In the genomic region with DNA sequence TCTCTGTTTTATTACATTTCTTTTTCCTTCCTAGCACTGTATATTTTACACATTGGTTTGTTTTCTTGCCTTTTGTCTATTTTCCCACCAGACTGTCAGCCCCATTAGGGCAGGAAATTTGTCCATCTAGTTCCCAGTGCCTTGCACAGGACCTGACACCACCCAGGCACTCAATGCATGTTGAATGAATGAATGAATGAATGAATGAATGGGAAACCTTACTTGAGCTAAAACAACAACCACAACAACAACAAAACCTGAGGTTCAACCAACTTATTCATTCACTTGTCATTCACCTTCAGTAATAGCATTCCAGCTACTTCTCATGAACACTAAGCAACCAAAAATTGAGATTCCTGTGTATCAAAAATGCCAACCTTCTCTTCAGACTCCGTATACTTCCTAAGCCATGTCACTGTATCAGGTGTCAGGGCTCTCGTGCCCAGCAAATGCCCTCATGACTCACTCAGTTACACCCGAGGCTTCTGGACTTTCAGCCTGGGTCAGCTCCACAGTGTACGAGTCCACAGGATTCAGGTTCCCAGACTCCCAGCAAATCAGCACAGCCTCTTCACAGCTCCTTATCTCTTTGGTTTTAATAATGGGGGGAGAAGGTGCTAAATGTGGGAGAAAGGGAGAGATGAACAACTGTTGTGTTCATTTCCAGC, we compare ENCODE assay signal across 17 cellular contexts. TPM values are rescaled to one million over a fixed set of nuclear protein-coding genes. Genes with fewer than 3 reads are reported as not detected.
DNase-seq lines count a peak whose midpoint lies in the region; ATAC-seq and TF ChIP-seq lines count a peak whose summit lies in the region.
"Had no signal": no experiment of that assay in that cellular context is flagged by ENCODE, and none has a peak within 500 bp of the region (broad histone marks: within the 10 kb centered on the region; RNA-seq: fewer than 3 reads in every experiment).

No MANE protein-coding gene starts in this region.

- peak; percentile 81 to 83 (median 83) for ATAC-seq in psoas muscle
- ATAC-seq in HG03442 (IDR thresholded peaks at IDR 0.05; ENCODE audit: unreplicated experiment): no peak
- ATAC-seq: lower lobe of right lung; naive thymus-derived CD8-positive, alpha-beta T cell had no signal

- TF ChIP-seq CTCF in endothelial cell (IDR thresholded peaks at IDR 0.05; ENCODE audit: unreplicated experiment): no peak
- no peak for TF ChIP-seq CTCF in psoas muscle (IDR thresholded peaks at IDR 0.05)
- TF ChIP-seq CTCF in BE2C (IDR thresholded peaks at IDR 0.05; ENCODE audit: low read depth, low read length): no peak

- H3K4me1 Mint-ChIP-seq in endothelial cell (ENCODE audit: unreplicated experiment): no peaks in the 10 kb centered on the region

- peak overlapping the region; percentile 98 for H3K27ac ChIP-seq in psoas muscle
- H3K27ac ChIP-seq: BLaER1 treated with 17β-estradiol and CSF1 and Interleukin-3, amounts not matched to agents 10 nM and 100 nM; lower lobe of right lung; prostate gland had no signal

- peaks cover 0 to 39% of the 10 kb centered on the region in 2 donors for H3K36me3 ChIP-seq in psoas muscle (ENCODE audit: insufficient read depth in 1 of 2, low read depth in 1 of 2)
- H3K36me3 ChIP-seq in BE2C: no peaks in the 10 kb centered on the region
- H3K36me3 ChIP-seq: prostate gland had no signal

- no peaks in the 10 kb centered on the region for H3K9me3 Mint-ChIP-seq in endothelial cell (ENCODE audit: unreplicated experiment)
- H3K9me3 Mint-ChIP-seq: naive thymus-derived CD8-positive, alpha-beta T cell had no signal

- no peaks in the 10 kb centered on the region for H3K9me3 ChIP-seq in psoas muscle
- H3K9me3 ChIP-seq in BE2C: no peaks in the 10 kb centered on the region
- H3K9me3 ChIP-seq: lower lobe of right lung, prostate gland had no signal

- peak overlapping the region; percentile 28 for H3K27ac Mint-ChIP-seq in endothelial cell (ENCODE audit: unreplicated experiment)
- H3K27ac Mint-ChIP-seq: dendritic cell treated with granulocyte-macrophage colony-stimulating factor and Interleukin-4, amounts not matched to agents 40 ng/mL and 50 ng/mL, for 4 days had no signal

- peaks cover 18% of the 10 kb centered on the region for H3K36me3 Mint-ChIP-seq in endothelial cell (ENCODE audit: low read depth, unreplicated experiment)

- 29 to 37% (median 31%) methylated on average over 4 of the region's 4 CpGs for WGBS in psoas muscle, 3 donors

- peaks cover 8% of the 10 kb centered on the region for H3K27me3 Mint-ChIP-seq in endothelial cell (ENCODE audit: unreplicated experiment)
- H3K27me3 Mint-ChIP-seq: dendritic cell treated with granulocyte-macrophage colony-stimulating factor and Interleukin-4, amounts not matched to agents 40 ng/mL and 50 ng/mL, for 4 days had no signal

- DNase-seq in EL: peak; percentile 23
- peak; percentile 72 for DNase-seq in M059J (ENCODE audit: low read depth)
- DNase-seq in endothelial cell (ENCODE audit: low spot score): no peak
- peak; percentile 41 to 79 for DNase-seq in psoas muscle
- DNase-seq in germinal center (ENCODE audit: low spot score): no peak
- no peak for DNase-seq in BE2C
- DNase-seq in COR-L47 (lab: John Stamatoyannopoulos, UW): no peak
- DNase-seq: activated gamma-delta T cell treated with Interleukin-2 at 50 U/mL for 16 hours; DMS79; lower lobe of right lung; naive thymus-derived CD8-positive, alpha-beta T cell; NCI-H2029; T-helper 2 cell had no signal

- H3K4me3 ChIP-seq in psoas muscle: no peak overlapping the region
- no peak overlapping the region for H3K4me3 ChIP-seq in BE2C (ENCODE audit: low read depth, low read length)
- H3K4me3 ChIP-seq: BLaER1 treated with 17β-estradiol and CSF1 and Interleukin-3, amounts not matched to agents 10 nM and 100 nM; lower lobe of right lung; prostate gland had no signal

- intact Hi-C loops in psoas muscle (cut with DNase I): loop anchor here (2.0 to 10.0 kb wide), 3 partner anchors 34 to 644 kb away; no protein-coding TSS in a partner anchor

- no peak overlapping the region for H3K4me3 Mint-ChIP-seq in endothelial cell (ENCODE audit: unreplicated experiment)
- H3K4me3 Mint-ChIP-seq: dendritic cell treated with granulocyte-macrophage colony-stimulating factor and Interleukin-4, amounts not matched to agents 40 ng/mL and 50 ng/mL, for 4 days; naive thymus-derived CD8-positive, alpha-beta T cell had no signal

- no peaks in the 10 kb centered on the region for H3K27me3 ChIP-seq in psoas muscle (ENCODE audit: insufficient read depth in 3 of 3, low read length in 2 of 3)
- H3K27me3 ChIP-seq in BE2C: no peaks in the 10 kb centered on the region
- H3K27me3 ChIP-seq: BLaER1 treated with 17β-estradiol and CSF1 and Interleukin-3, amounts not matched to agents 10 nM and 100 nM had no signal

- H3K4me1 ChIP-seq in psoas muscle (peaks cover 67% of the 10 kb centered on the region), BE2C (no peaks in the 10 kb centered on the region)
- H3K4me1 ChIP-seq: BLaER1 treated with 17β-estradiol and CSF1 and Interleukin-3, amounts not matched to agents 10 nM and 100 nM; lower lobe of right lung; prostate gland had no signal

RNA-seq across cellular contexts. Expression of a gene that starts 37.3 kb away (rescaled TPM):
- not detected in 2 replicates for total RNA-seq in M059J (2014; rRNA removed; shearing (Covaris generic))
- total RNA-seq in endothelial cell (ENCODE audit: unreplicated experiment) (not detected), psoas muscle (10 to 100 TPM; 10.3 to 65.3 (median 28.2) TPM)
- 10 to 100 TPM in 1 of 3 donors, 1 to 10 TPM in 1, under 1 TPM in 1; 0.51 to 32.2 (median 5.9) TPM for polyA plus RNA-seq in psoas muscle
- not detected for polyA plus RNA-seq in BE2C (2012; ENCODE audit: insufficient read depth, insufficient read length, low read depth)
- total RNA-seq: naive thymus-derived CD8-positive, alpha-beta T cell had no signal

RNA-seq across cellular contexts. Expression of a gene that starts 40.9 kb away (rescaled TPM):
- total RNA-seq in M059J (2014; rRNA removed; shearing (Covaris generic)): 4.2 and 6.3 TPM in 2 replicates
- total RNA-seq in endothelial cell (ENCODE audit: unreplicated experiment): 9.3 TPM
- 10 to 100 TPM; 14.7 to 30.8 (median 24.1) TPM for total RNA-seq in psoas muscle
- polyA plus RNA-seq in psoas muscle: 10 to 100 TPM in 2 of 3 donors, 1 to 10 TPM in 1; 9.9 to 25.8 (median 12.0) TPM
- 2.8 TPM for polyA plus RNA-seq in BE2C (2012; ENCODE audit: insufficient read depth, insufficient read length, low read depth)

RNA-seq across cellular contexts. Expression of a gene that starts 58.9 kb away (rescaled TPM):
- total RNA-seq in M059J (2014; rRNA removed; shearing (Covaris generic)): 0.12 TPM in 1 of 2 replicates, not detected in the other
- total RNA-seq in endothelial cell (ENCODE audit: unreplicated experiment): 5.6 TPM
- 1 to 10 TPM in 1 of 4 donors, under 1 TPM in 3; 0.13 to 2.0 (median 0.36) TPM for total RNA-seq in psoas muscle
- polyA plus RNA-seq in psoas muscle: under 1 TPM in 2 of 3 donors, not detected in 1; 0.16 to 0.27 TPM
- 19.3 TPM for polyA plus RNA-seq in BE2C (2012; ENCODE audit: insufficient read depth, insufficient read length, low read depth)

Comparison
In these comparisons a context has a peak if more than half of its experiments do, and no peak if none do; other contexts are left out.
1. DNase-seq: peak in EL (single experiment), M059J (single experiment) and psoas muscle (2 of 2); none in endothelial cell (single experiment), germinal center (single experiment), BE2C (single experiment) and COR-L47 (single experiment).
2. RNA of a gene that starts 37.3 kb away (total RNA-seq): 10.3 to 65.3 TPM in psoas muscle; not detected in M059J and not detected in endothelial cell (single experiment); every median in the first group is over 10 times any median in the second.